ENCODE assay signal across 1 cellular context in genomic region chr7:127751062-127751722, GRCh38.
TF ChIP-seq lines count a peak whose summit lies in the region.

No MANE protein-coding gene starts in this region.

TF ChIP-seq in SK-N-SH, 30 proteins besides CTCF, POLR2A, EP300 and RAD21 (continued from another document):
- no peak for TF ChIP-seq USF2 (IDR thresholded peaks at IDR 0.05; ENCODE audit: borderline replicate concordance, low read depth, low read length)
- TF ChIP-seq NFIC (IDR thresholded peaks at IDR 0.05; ENCODE audit: borderline replicate concordance) = peak; percentile 95
- no peak for TF ChIP-seq FOXM1 (IDR thresholded peaks at IDR 0.05; ENCODE audit: low read depth)
- peak; percentile 33; the same call in 1 of the 2 replicates for TF ChIP-seq PBX3 (IDR thresholded peaks at IDR 0.05)
- TF ChIP-seq FOXJ3 (CRISPR knock-in tag; IDR thresholded peaks at IDR 0.05) = no peak
- TF ChIP-seq JUND (IDR thresholded peaks at IDR 0.05) = peak; percentile 45
- TF ChIP-seq MAX (IDR thresholded peaks at IDR 0.05; ENCODE audit: low read depth) = no peak
- TF ChIP-seq IRF3 (IDR thresholded peaks at IDR 0.05; ENCODE audit: low read depth, low read length) = no peak
- no peak for TF ChIP-seq SMC3 (IDR thresholded peaks at IDR 0.05; ENCODE audit: low read depth, low read length)
- TF ChIP-seq NRF1 (IDR thresholded peaks at IDR 0.05; ENCODE audit: low read depth, low read length) = no peak
TF ChIP-seq in SK-N-SH: peak in this region for 6.
